In the genomic region with DNA sequence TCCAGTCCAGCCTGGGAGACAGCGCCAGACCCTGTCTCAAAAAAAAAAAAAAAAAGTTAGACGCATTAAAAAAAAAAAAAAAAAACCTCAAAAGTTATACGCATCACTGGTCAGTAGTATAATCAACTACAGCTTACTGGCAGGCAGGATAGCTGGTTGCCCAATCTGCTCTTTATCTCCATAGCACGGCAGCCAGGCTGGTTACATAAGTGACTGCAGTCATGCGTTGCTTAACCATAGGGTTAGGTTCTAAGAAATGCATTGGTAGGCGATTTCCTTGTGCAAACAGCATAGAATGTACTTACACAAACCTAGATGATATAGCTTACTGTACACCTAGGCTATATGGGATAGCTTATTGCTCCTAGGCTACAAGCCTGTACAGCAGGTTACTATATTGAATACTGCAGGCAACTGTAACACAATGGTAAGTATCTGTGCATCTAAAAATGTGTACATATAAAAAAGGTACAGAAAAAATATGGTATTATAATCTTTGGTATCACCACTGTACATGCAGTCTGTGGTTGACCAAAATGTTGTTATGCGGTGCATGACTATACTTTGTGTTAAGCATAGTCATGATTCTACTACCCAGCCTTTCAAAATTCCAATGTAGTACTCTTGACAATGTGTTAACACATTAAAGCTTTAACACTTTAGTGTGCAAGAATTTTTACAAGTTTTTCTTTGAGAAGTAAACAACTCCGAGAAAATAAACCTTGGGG, we compare ENCODE assay signal across 11 cellular contexts. TPM values are rescaled to one million over a fixed set of nuclear protein-coding genes. Genes with fewer than 3 reads are reported as not detected.
DNase-seq lines count a peak whose midpoint lies in the region; ATAC-seq, FAIRE-seq and TF ChIP-seq lines count a peak whose summit lies in the region.
"Had no signal": no experiment of that assay in that cellular context is flagged by ENCODE, and none has a peak within 500 bp of the region (broad histone marks: within the 10 kb centered on the region; RNA-seq: fewer than 3 reads in every experiment).

No MANE protein-coding gene starts in this region.

- TF ChIP-seq POLR2A in A549 (IDR thresholded peaks at IDR 0.05; ENCODE audit: low read length), result no peak

- no peaks in the 10 kb centered on the region for H3K9me3 ChIP-seq in A549
- H3K9me3 ChIP-seq: breast epithelium had no signal

- TF ChIP-seq RAD21 in A549 (conservative IDR thresholded peaks at IDR 0.05 in 1 of 2, IDR thresholded peaks at IDR 0.05 in 1 of 2) (no peak), Ishikawa (IDR thresholded peaks at IDR 0.05; ENCODE audit: low read depth) (no peak)

- POLR2A ChIA-PET in A549 (lab: Yijun Ruan, JAX), result no interaction called here
- POLR2A ChIA-PET in activated CD4-positive, alpha-beta memory T cell treated with anti-CD3 and anti-CD28 coated beads, Interleukin-2, amount 10 ng/mL, durations not matched to agents 7 days and 5 days (lab: Charles Lee), result no interaction called here

- no peak overlapping the region for H3K4me2 ChIP-seq in A549

- H3K27ac Mint-ChIP-seq in activated CD4-positive, alpha-beta memory T cell treated with anti-CD3 and anti-CD28 coated beads, Interleukin-2, amount 10 ng/mL, durations not matched to agents 7 days and 5 days, result no peak overlapping the region

- H3K4me3 Mint-ChIP-seq in activated CD4-positive, alpha-beta memory T cell treated with anti-CD3 and anti-CD28 coated beads, Interleukin-2, amount 10 ng/mL, durations not matched to agents 7 days and 5 days, result no peak overlapping the region

- no peaks in the 10 kb centered on the region for H3K9me3 Mint-ChIP-seq in activated CD4-positive, alpha-beta memory T cell treated with anti-CD3 and anti-CD28 coated beads, Interleukin-2, amount 10 ng/mL, durations not matched to agents 7 days and 5 days

- FAIRE-seq in A549 (lab: Jason Lieb, UNC) (no peak), frontal cortex (lab: Jason Lieb, UNC) (no peak)

- no peak for TF ChIP-seq CTCF in A549 (IDR thresholded peaks at IDR 0.05)

- 89% methylated on average over 8 of the region's 8 CpGs for WGBS in A549 (ENCODE audit: missing lambda C conversion rate)

- TF ChIP-seq EP300 in A549 (IDR thresholded peaks at IDR 0.05) (no peak), Ishikawa (IDR thresholded peaks at IDR 0.05; ENCODE audit: borderline replicate concordance) (no peak)

- no peaks in the 10 kb centered on the region for H3K27me3 Mint-ChIP-seq in activated CD4-positive, alpha-beta memory T cell treated with anti-CD3 and anti-CD28 coated beads, Interleukin-2, amount 10 ng/mL, durations not matched to agents 7 days and 5 days

- DNase-seq in A549 (ENCODE audit: low read depth in 1 of 2, low spot score in 1 of 2), result no peak
- DNase-seq in UCSD-AML1 (lab: John Stamatoyannopoulos, UW; ENCODE audit: unreplicated experiment), result peak; percentile 26
- peak; percentile 24 for DNase-seq in inferior parietal cortex (ENCODE audit: extremely low spot score)
- DNase-seq in activated CD8-positive, alpha-beta memory T cell treated with anti-CD3 and anti-CD28 coated beads, Interleukin-2, amount 50 U/mL, for 4 hours, result no peak
- no peak for DNase-seq in activated CD4-positive, alpha-beta memory T cell treated with anti-CD3 and anti-CD28 coated beads, Interleukin-2, amount 10 ng/mL, durations not matched to agents 7 days and 5 days
- DNase-seq in frontal cortex (ENCODE audit: low spot score in 2 of 2), result no peak
- DNase-seq: NCI-H1092, SHP77 treated with DMSO at 0.1 percent for 48 hours had no signal

- ATAC-seq in A549, result no peak
- no peak for ATAC-seq in GM21786 (IDR thresholded peaks at IDR 0.05; ENCODE audit: unreplicated experiment)

- peaks cover 11% of the 10 kb centered on the region for H3K4me1 ChIP-seq in A549
- H3K4me1 ChIP-seq: breast epithelium had no signal

- CTCF ChIA-PET in A549 (lab: Yijun Ruan, JAX), result no interaction called here
- CTCF ChIA-PET in activated CD4-positive, alpha-beta memory T cell treated with anti-CD3 and anti-CD28 coated beads, Interleukin-2, amount 10 ng/mL, durations not matched to agents 7 days and 5 days (lab: Charles Lee), result interaction anchor here (0.7 to 1.4 kb wide), 3 partner anchors 8 to 228 kb away, joined by 3 read pairs; a partner anchor contains a TSS

- H3K36me3 Mint-ChIP-seq in activated CD4-positive, alpha-beta memory T cell treated with anti-CD3 and anti-CD28 coated beads, Interleukin-2, amount 10 ng/mL, durations not matched to agents 7 days and 5 days (ENCODE audit: low read depth), result peaks cover 19% of the 10 kb centered on the region

- no peak overlapping the region for H3K4me3 ChIP-seq in A549
- H3K4me3 ChIP-seq: breast epithelium had no signal

- H3K4me1 Mint-ChIP-seq in activated CD4-positive, alpha-beta memory T cell treated with anti-CD3 and anti-CD28 coated beads, Interleukin-2, amount 10 ng/mL, durations not matched to agents 7 days and 5 days, result peaks cover 4% of the 10 kb centered on the region

- no peak overlapping the region for H3K27ac ChIP-seq in A549
- H3K27ac ChIP-seq: breast epithelium had no signal

TF ChIP-seq in A549, 52 proteins besides CTCF, POLR2A, EP300 and RAD21:
- TF ChIP-seq RCOR1 (IDR thresholded peaks at IDR 0.05; ENCODE audit: low read depth, low read length) (no peak), CBX8 (IDR thresholded peaks at IDR 0.05) (no peak), MAFK (IDR thresholded peaks at IDR 0.05; ENCODE audit: partially characterized antibody) (peak; percentile 36)

TF ChIP-seq in Ishikawa, 13 proteins besides CTCF, POLR2A, EP300 and RAD21:
- peak; percentile 62 for TF ChIP-seq TEAD4 (IDR thresholded peaks at IDR 0.05)
- TF ChIP-seq EGR1 (IDR thresholded peaks at IDR 0.05), result no peak
- TF ChIP-seq, protein P1, sequence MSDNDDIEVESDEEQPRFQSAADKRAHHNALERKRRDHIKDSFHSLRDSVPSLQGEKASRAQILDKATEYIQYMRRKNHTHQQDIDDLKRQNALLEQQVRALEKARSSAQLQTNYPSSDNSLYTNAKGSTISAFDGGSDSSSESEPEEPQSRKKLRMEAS (IDR thresholded peaks at IDR 0.05), result no peak
- TF ChIP-seq TCF12 (IDR thresholded peaks at IDR 0.05; ENCODE audit: low read depth), result peak; percentile 46; the same call in 1 of the 2 replicates
- peak; percentile 97 for TF ChIP-seq CEBPB (IDR thresholded peaks at IDR 0.05)

RNA-seq across cellular contexts. Expression of a gene that starts 8.1 kb away (rescaled TPM):
- 12.6 and 14.5 TPM in 2 replicates for polyA plus RNA-seq in A549 (2011; rRNA removed)
- 10.2 and 11.8 TPM in 2 replicates for polyA plus RNA-seq in A549 (2012; cell fraction: cytosol; rRNA removed)
- polyA plus RNA-seq in A549 (2012; cell fraction: nucleus; rRNA removed), result 4.8 and 6.6 TPM in 2 replicates
- polyA plus RNA-seq in A549 (2017; fragmentation: RNase III; extraction: RNeasy Plus Mini Kit Qiagen cat#74134 plus additional on column Dnase treatment), result 17.4 to 18.1 TPM (median 18.0 TPM) in 3 replicates
- polyA minus RNA-seq in A549 (2011; rRNA and poly(A)+ RNA removed), result 7.5 and 8.1 TPM in 2 replicates
- total RNA-seq in activated CD4-positive, alpha-beta memory T cell treated with anti-CD3 and anti-CD28 coated beads, Interleukin-2, amount 10 ng/mL, durations not matched to agents 7 days and 5 days, result 10 to 100 TPM in 1 of 2 experiments, 1 to 10 TPM in 1; 9.7 to 10.0 TPM
- 18.3 TPM for total RNA-seq in frontal cortex

RNA-seq across cellular contexts. Expression of a gene that starts 8.2 kb away (rescaled TPM):
- polyA plus RNA-seq in A549 (2011; rRNA removed), result 15.2 and 24.6 TPM in 2 replicates
- 17.2 and 18.1 TPM in 2 replicates for polyA plus RNA-seq in A549 (2012; cell fraction: cytosol; rRNA removed)
- 7.6 and 8.9 TPM in 2 replicates for polyA plus RNA-seq in A549 (2012; cell fraction: nucleus; rRNA removed)
- 10.0 to 15.2 TPM (median 14.0 TPM) in 3 replicates for polyA plus RNA-seq in A549 (2017; fragmentation: RNase III; extraction: RNeasy Plus Mini Kit Qiagen cat#74134 plus additional on column Dnase treatment)
- polyA minus RNA-seq in A549 (2011; rRNA and poly(A)+ RNA removed), result 15.1 and 16.5 TPM in 2 replicates
- total RNA-seq in activated CD4-positive, alpha-beta memory T cell treated with anti-CD3 and anti-CD28 coated beads, Interleukin-2, amount 10 ng/mL, durations not matched to agents 7 days and 5 days, result 10 to 100 TPM; 12.2 to 12.6 TPM
- 7.7 TPM for total RNA-seq in frontal cortex

Comparison
In these comparisons a context has a peak if more than half of its experiments do, and no peak if none do; other contexts are left out.
1. DNase-seq: peak in UCSD-AML1 (single experiment) and inferior parietal cortex (single experiment); none in A549 (0 of 2), activated CD8-positive, alpha-beta memory T cell treated with anti-CD3 and anti-CD28 coated beads, Interleukin-2, amount 50 U/mL, for 4 hours (single experiment), activated CD4-positive, alpha-beta memory T cell treated with anti-CD3 and anti-CD28 coated beads, Interleukin-2, amount 10 ng/mL, durations not matched to agents 7 days and 5 days (single experiment) and frontal cortex (0 of 2).